In the genomic region with DNA sequence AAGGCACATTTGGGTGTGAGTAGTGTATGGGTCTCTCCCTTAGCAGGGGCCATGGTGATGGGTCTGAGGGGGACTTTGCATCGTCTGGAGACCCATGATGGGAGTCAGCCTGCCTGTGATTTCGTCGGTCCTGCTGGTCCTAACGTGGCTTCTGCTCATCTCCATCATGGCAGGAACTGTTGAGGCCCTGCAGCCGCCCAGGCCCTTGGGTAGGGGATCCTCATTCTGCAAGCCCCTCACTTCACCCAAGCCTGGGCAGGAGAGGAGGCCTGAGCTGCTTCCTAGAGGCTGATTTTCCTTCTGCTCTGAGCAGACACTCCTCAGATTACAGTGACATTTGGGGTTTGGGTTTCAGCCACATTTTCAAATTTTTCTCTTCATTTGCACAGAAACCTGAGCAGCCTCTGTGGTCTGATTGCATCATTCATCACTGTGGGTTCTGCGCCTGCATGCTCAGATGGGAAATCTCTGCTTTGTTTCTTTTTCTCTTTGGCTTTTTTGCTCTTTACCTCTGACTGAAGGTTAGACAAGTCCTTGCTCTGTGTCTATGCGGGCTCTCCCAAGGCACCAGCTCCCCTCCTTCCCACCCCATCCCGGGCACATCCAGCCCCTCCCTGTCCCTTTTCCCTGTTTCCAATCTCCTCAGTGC, we compare ENCODE assay signal across 1 cellular context.
A peak's percentile ranks its signal among the peaks of the same experiment; 100 is the strongest.
TF ChIP-seq lines count a peak whose summit lies in the region.

No MANE protein-coding gene starts in this region.

TF ChIP-seq in IMR-90, 13 proteins besides CTCF, POLR2A, EP300 and RAD21 (continued from another document):
- no peak for TF ChIP-seq RCOR1 (IDR thresholded peaks at IDR 0.05; ENCODE audit: insufficient replicate concordance, low read length)
- peak; percentile 99 for TF ChIP-seq CEBPB (IDR thresholded peaks at IDR 0.05; ENCODE audit: low read depth, low read length)
- TF ChIP-seq MXI1 (IDR thresholded peaks at IDR 0.05; ENCODE audit: borderline replicate concordance, low read depth, low read length), result no peak
